ENCODE assay signal across 9 cellular contexts in the genomic region with DNA sequence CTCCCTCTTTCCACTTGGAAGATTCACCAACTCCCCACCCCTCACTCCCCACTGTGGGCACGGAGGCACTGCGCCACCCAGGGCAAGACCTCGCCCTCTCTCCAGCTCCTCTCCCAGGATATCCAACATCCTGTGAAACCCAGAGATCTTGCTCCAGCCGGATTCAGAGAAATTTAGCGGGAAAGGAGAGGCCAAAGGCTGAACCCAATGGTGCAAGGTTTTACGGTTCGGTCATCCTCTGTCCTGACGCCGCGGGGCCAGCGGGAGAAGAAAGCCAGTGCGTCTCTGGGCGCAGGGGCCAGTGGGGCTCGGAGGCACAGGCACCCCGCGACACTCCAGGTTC. TPM values are rescaled to one million over a fixed set of nuclear protein-coding genes. Genes with fewer than 3 reads are reported as not detected.
DNase-seq lines count a peak whose midpoint lies in the region; ATAC-seq, FAIRE-seq and TF ChIP-seq lines count a peak whose summit lies in the region.
"Had no signal": no experiment of that assay in that cellular context is flagged by ENCODE, and none has a peak within 500 bp of the region (broad histone marks: within the 10 kb centered on the region; RNA-seq: fewer than 3 reads in every experiment).

No MANE protein-coding gene starts in this region.

- no peaks in the 10 kb centered on the region for H3K9me3 Mint-ChIP-seq in WTC11

- peak overlapping the region; percentile 99 for H3K9ac ChIP-seq in HCT116 (ENCODE audit: low read length)

- no peaks in the 10 kb centered on the region for H3K27me3 ChIP-seq in HCT116 (ENCODE audit: insufficient read depth, low read length)
- no peaks in the 10 kb centered on the region for H3K27me3 ChIP-seq in right atrium auricular region
- H3K27me3 ChIP-seq in small intestine (ENCODE audit: control insufficient read depth in 2 of 2, insufficient read depth in 2 of 2, low read length in 2 of 2): no peaks in the 10 kb centered on the region

- DNase-seq in HCT116 (ENCODE audit: low read depth, low spot score) (no peak), WTC11 (ENCODE audit: low spot score) (peak; percentile 22), right atrium auricular region (ENCODE audit: low spot score) (peak; percentile 64), small intestine (no peak), NCI-H2196 treated with DMSO at 0.1 percent for 48 hours (lab: John Stamatoyannopoulos, UW; ENCODE audit: unreplicated experiment) (no peak)
- DNase-seq in activated effector memory CD4-positive, alpha-beta T cell treated with anti-CD3 and anti-CD28 coated beads, Interleukin-2, amount 50 U/mL, for 16 hours: no peak
- DNase-seq: NCI-H2171 had no signal

- FAIRE-seq in small intestine (lab: Jason Lieb, UNC): no peak

- TF ChIP-seq CTCF in HCT116 (IDR thresholded peaks at IDR 0.05 in 2 of 3, conservative IDR thresholded peaks at IDR 0.05 in 1 of 3; ENCODE audit: borderline replicate concordance in 1 of 3, insufficient read depth in 1 of 3, low read depth in 2 of 3, low read length in 2 of 3): no peak
- no peak for TF ChIP-seq CTCF in WTC11 (IDR thresholded peaks at IDR 0.05)
- TF ChIP-seq CTCF in right atrium auricular region (IDR thresholded peaks at IDR 0.05): no peak

- peaks cover 45 to 65% of the 10 kb centered on the region in 2 experiments for H3K4me1 ChIP-seq in HCT116 (ENCODE audit: control insufficient read depth in 1 of 2, insufficient read depth in 2 of 2, low read length in 2 of 2)
- peaks cover 0 to 19% of the 10 kb centered on the region in 2 donors for H3K4me1 ChIP-seq in right atrium auricular region
- peaks cover 4 to 21% of the 10 kb centered on the region in 2 donors for H3K4me1 ChIP-seq in small intestine (ENCODE audit: control insufficient read depth in 2 of 2, insufficient read depth in 1 of 2, low read depth in 1 of 2, low read length in 1 of 2)

- H3K4me3 ChIP-seq in HCT116 (replicated peaks in 1 of 2; ENCODE audit: low read depth in 1 of 2, low read length in 2 of 2) (peak overlapping the region; percentile 87 to 97), right atrium auricular region (peak overlapping the region; percentile 61 to 70), small intestine (ENCODE audit: low read depth in 1 of 2, low read length in 2 of 2) (peak overlapping the region; percentile 61 to 77)

- H3K4me2 ChIP-seq in HCT116 (ENCODE audit: low read length): peak overlapping the region; percentile 99

- CTCF ChIA-PET in HCT116 (lab: Charles Lee) (interaction anchor here (1.0 to 1.6 kb wide), 2 partner anchors 24 to 212 kb away, joined by 3 to 4 read pairs; no protein-coding TSS in a partner anchor), WTC11 (lab: Charles Lee) (interaction anchor here (0.6 to 1.7 kb wide), 3 partner anchors 25 to 255 kb away, joined by 3 to 6 read pairs (median 4); no protein-coding TSS in a partner anchor)

- H3K9me3 ChIP-seq in HCT116 (ENCODE audit: control insufficient read depth in 1 of 2, insufficient read depth in 1 of 2, low read depth in 1 of 2, low read length in 2 of 2) (no peaks in the 10 kb centered on the region), right atrium auricular region (no peaks in the 10 kb centered on the region), small intestine (ENCODE audit: control insufficient read depth, low read depth) (no peaks in the 10 kb centered on the region)

- H3K9me2 ChIP-seq in HCT116 (ENCODE audit: insufficient read depth): no peaks in the 10 kb centered on the region

- intact Hi-C loops in HCT116 (cut with micrococcal nuclease): loop anchor here (5.0 kb wide), 1 partner anchor 99 kb away; no protein-coding TSS in a partner anchor

- H3K4me3 Mint-ChIP-seq in WTC11: peak overlapping the region; percentile 79

- RAD21 ChIA-PET in HCT116 (lab: Charles Lee; ENCODE audit: low non-redundant PET in 1 of 2, low total read pairs in 2 of 2, uncharacterized antibody in 2 of 2, unreplicated experiment in 2 of 2): no interaction called here

- ATAC-seq in HCT116 (peak; percentile 41), WTC11 (peak; percentile 41), HG03439 (IDR thresholded peaks at IDR 0.05; ENCODE audit: unreplicated experiment) (no peak), HG02970 (IDR thresholded peaks at IDR 0.05; ENCODE audit: low FRiP score, unreplicated experiment) (no peak)

- H3K79me2 ChIP-seq in HCT116 (ENCODE audit: insufficient read depth, low read length): peaks cover 57% of the 10 kb centered on the region

- H3K27ac ChIP-seq in HCT116 (ENCODE audit: low read depth, low read length) (peak overlapping the region; percentile 97), right atrium auricular region (peak overlapping the region; percentile 84 to 86), small intestine (ENCODE audit: low read depth in 1 of 2, low read length in 1 of 2) (peak overlapping the region in 1 of 2 donors; percentile 95)

- H2AFZ ChIP-seq in HCT116 (ENCODE audit: low read depth, low read length, poor library complexity, severe bottlenecking): no peak overlapping the region

- POLR2A ChIA-PET in HCT116 (lab: Charles Lee) (interaction anchor here (0.8 to 3.3 kb wide), 7 partner anchors 13 to 130 kb away, joined by 3 to 23 read pairs (median 4); no protein-coding TSS in a partner anchor), WTC11 (lab: Charles Lee) (interaction anchor here (0.7 to 1.2 kb wide), 3 partner anchors 13 to 167 kb away, joined by 3 read pairs; no protein-coding TSS in a partner anchor)

- H3K36me3 Mint-ChIP-seq in WTC11: no peaks in the 10 kb centered on the region

- peaks cover 70% of the 10 kb centered on the region for H3K27me3 Mint-ChIP-seq in WTC11 (ENCODE audit: low read depth)

- H3K36me3 ChIP-seq in HCT116 (ENCODE audit: control insufficient read depth in 1 of 2, insufficient read depth in 2 of 2, low read length in 2 of 2) (no peaks in the 10 kb centered on the region; a peak in 1 of 4 replicates), right atrium auricular region (no peaks in the 10 kb centered on the region), small intestine (ENCODE audit: control insufficient read depth in 2 of 2, insufficient read depth in 2 of 2, low read length in 2 of 2) (no peaks in the 10 kb centered on the region)

- peaks cover 13% of the 10 kb centered on the region for H3K4me1 Mint-ChIP-seq in WTC11

- no peak overlapping the region for H3K27ac Mint-ChIP-seq in WTC11

- no peak for TF ChIP-seq RAD21 in HCT116 (IDR thresholded peaks at IDR 0.05; ENCODE audit: low read depth)

- WGBS in small intestine, 3 donors: 3 to 8% (median 5%) methylated on average over 16 of the region's 16 CpGs

- TF ChIP-seq POLR2A in HCT116 (IDR thresholded peaks at IDR 0.05; ENCODE audit: borderline replicate concordance, extremely low read depth, insufficient read depth, insufficient read length): no peak

- BruUV-seq in HCT116 (replicated peaks; lab: Mats Ljungman, UMichigan): TSS peak; percentile 78

- no peaks in the 10 kb centered on the region for H4K20me1 ChIP-seq in HCT116 (ENCODE audit: insufficient read depth)

TF ChIP-seq in HCT116, 20 proteins besides CTCF, POLR2A, EP300 and RAD21:
- TF ChIP-seq CBX3 (IDR thresholded peaks at IDR 0.05; ENCODE audit: low read depth): no peak
- TF ChIP-seq ELF1 (IDR thresholded peaks at IDR 0.05; ENCODE audit: borderline replicate concordance, low read depth): no peak
- TF ChIP-seq, protein P1, sequence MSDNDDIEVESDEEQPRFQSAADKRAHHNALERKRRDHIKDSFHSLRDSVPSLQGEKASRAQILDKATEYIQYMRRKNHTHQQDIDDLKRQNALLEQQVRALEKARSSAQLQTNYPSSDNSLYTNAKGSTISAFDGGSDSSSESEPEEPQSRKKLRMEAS (IDR thresholded peaks at IDR 0.05): no peak
- TF ChIP-seq FOSL1 (IDR thresholded peaks at IDR 0.05; ENCODE audit: low read depth): no peak

TF ChIP-seq in WTC11, 78 proteins besides CTCF, POLR2A, EP300 and RAD21 (continues in another document):
- TF ChIP-seq, protein P2, sequence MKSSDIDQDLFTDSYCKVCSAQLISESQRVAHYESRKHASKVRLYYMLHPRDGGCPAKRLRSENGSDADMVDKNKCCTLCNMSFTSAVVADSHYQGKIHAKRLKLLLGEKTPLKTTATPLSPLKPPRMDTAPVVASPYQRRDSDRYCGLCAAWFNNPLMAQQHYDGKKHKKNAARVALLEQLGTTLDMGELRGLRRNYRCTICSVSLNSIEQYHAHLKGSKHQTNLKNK (CRISPR knock-in tag; IDR thresholded peaks at IDR 0.05): no peak
- TF ChIP-seq, protein P3, sequence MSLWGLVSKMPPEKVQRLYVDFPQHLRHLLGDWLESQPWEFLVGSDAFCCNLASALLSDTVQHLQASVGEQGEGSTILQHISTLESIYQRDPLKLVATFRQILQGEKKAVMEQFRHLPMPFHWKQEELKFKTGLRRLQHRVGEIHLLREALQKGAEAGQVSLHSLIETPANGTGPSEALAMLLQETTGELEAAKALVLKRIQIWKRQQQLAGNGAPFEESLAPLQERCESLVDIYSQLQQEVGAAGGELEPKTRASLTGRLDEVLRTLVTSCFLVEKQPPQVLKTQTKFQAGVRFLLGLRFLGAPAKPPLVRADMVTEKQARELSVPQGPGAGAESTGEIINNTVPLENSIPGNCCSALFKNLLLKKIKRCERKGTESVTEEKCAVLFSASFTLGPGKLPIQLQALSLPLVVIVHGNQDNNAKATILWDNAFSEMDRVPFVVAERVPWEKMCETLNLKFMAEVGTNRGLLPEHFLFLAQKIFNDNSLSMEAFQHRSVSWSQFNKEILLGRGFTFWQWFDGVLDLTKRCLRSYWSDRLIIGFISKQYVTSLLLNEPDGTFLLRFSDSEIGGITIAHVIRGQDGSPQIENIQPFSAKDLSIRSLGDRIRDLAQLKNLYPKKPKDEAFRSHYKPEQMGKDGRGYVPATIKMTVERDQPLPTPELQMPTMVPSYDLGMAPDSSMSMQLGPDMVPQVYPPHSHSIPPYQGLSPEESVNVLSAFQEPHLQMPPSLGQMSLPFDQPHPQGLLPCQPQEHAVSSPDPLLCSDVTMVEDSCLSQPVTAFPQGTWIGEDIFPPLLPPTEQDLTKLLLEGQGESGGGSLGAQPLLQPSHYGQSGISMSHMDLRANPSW (CRISPR knock-in tag; conservative IDR thresholded peaks at IDR 0.05; ENCODE audit: low read depth): no peak

RNA-seq across cellular contexts. Expression of gene CD44, which starts 0.4 kb away (rescaled TPM):
- total RNA-seq in HCT116 (2021; ENCODE audit: unreplicated experiment) (742 TPM), WTC11 (2021) (9.6 to 12.0 TPM (median 10.3 TPM) in 3 replicates), right atrium auricular region (10 to 100 TPM; 26.8 to 37.3 TPM)
- polyA plus RNA-seq in HCT116 (2012): 668 and 736 TPM in 2 replicates
- 10 to 100 TPM in 2 of 3 donors, 1 to 10 TPM in 1; 5.4 to 89.6 (median 25.9) TPM for polyA plus RNA-seq in small intestine

Comparison
In these comparisons a context has a peak if more than half of its experiments do, and no peak if none do; other contexts are left out.
1. ATAC-seq: peak in HCT116 (single experiment) and WTC11 (single experiment); none in HG03439 (single experiment) and HG02970 (single experiment).
2. DNase-seq: peak in WTC11 (single experiment) and right atrium auricular region (single experiment); none in HCT116 (single experiment), small intestine (single experiment), activated effector memory CD4-positive, alpha-beta T cell treated with anti-CD3 and anti-CD28 coated beads, Interleukin-2, amount 50 U/mL, for 16 hours (single experiment) and NCI-H2196 treated with DMSO at 0.1 percent for 48 hours (single experiment).
3. RNA of gene CD44, which starts 0.4 kb away (total RNA-seq): 742 TPM in HCT116 (single experiment); 26.8 to 37.3 TPM in right atrium auricular region and 9.6 to 12.0 TPM in WTC11; every median in the first group is over 10 times any median in the second.
4. Peak in every context shown above with its lines, with median percentiles within 50 percentile points of each other: H3K4me3 ChIP-seq.